Comparison of ENCODE assay signal across 22 cellular contexts in the genomic region with DNA sequence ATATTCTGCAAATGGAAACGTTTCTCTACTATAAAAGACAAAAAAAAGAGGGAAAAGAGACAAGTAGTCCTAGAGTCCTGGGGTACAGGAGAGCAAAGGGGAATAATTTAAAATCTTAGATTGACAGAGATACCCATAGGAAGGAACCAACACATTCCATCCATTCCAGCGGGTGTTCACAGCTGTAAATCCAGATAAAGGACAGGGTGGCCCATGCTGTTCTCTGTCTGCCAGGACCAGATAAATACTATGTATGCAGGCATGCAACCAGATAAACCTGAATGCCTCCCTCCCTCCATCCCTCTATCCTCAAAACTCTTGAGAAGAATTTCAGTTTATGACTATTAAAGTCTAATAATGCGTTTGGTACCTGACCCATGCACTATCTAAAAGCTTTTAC.
DNase-seq lines count a peak whose midpoint lies in the region; ATAC-seq, FAIRE-seq and TF ChIP-seq lines count a peak whose summit lies in the region.
"Had no signal": no experiment of that assay in that cellular context is flagged by ENCODE, and none has a peak within 500 bp of the region (broad histone marks: within the 10 kb centered on the region; RNA-seq: fewer than 3 reads in every experiment).

No MANE protein-coding gene starts in this region.

- H3K79me2 ChIP-seq in keratinocyte (ENCODE audit: control insufficient read depth, insufficient read depth, low read length), result peaks cover 76% of the 10 kb centered on the region

- peak overlapping the region; percentile 37 for H3K9ac ChIP-seq in HUES6 (ENCODE audit: low read length)
- no peak overlapping the region for H3K9ac ChIP-seq in keratinocyte (ENCODE audit: control insufficient read depth, extremely low read depth, insufficient read depth, low read length)

- H3K27me3 ChIP-seq in HUES6 (ENCODE audit: control insufficient read depth, insufficient read depth, low read length) (no peaks in the 10 kb centered on the region), brain microvascular endothelial cell (replicated peaks) (no peaks in the 10 kb centered on the region), keratinocyte (ENCODE audit: control insufficient read depth, extremely low read depth, insufficient read depth, low read length) (no peaks in the 10 kb centered on the region), thoracic aorta (replicated peaks; ENCODE audit: insufficient read depth) (no peaks in the 10 kb centered on the region)
- H3K27me3 ChIP-seq: colonic mucosa had no signal

- H3K4me2 ChIP-seq in keratinocyte (ENCODE audit: control insufficient read depth, extremely low read depth, insufficient read depth, low read depth, low read length), result peak overlapping the region; percentile 13

- no peak for FAIRE-seq in keratinocyte (lab: Jason Lieb, UNC)
- FAIRE-seq: frontal cortex, GM18507 had no signal

- H3K4me1 ChIP-seq in HUES6 (ENCODE audit: control insufficient read depth, insufficient read depth, low read length) (peaks cover 56% of the 10 kb centered on the region), keratinocyte (ENCODE audit: control insufficient read depth, extremely low read depth, insufficient read depth, low read length) (peaks cover 89% of the 10 kb centered on the region), thoracic aorta (ENCODE audit: control insufficient read depth in 1 of 2, low read depth in 2 of 2) (peaks cover 33 to 61% of the 10 kb centered on the region in 2 donors)
- H3K4me1 ChIP-seq: colonic mucosa, lower lobe of right lung had no signal

- in situ Hi-C loops in brain microvascular endothelial cell (cut with HindIII; ENCODE audit: low pct_ligation_motif_present, low sequenced_read_pairs), result no loop called here

- no peak for ATAC-seq in thoracic aorta (ENCODE audit: insufficient number of reproducible peaks, low FRiP score, low read depth)
- ATAC-seq in GM18868 (IDR thresholded peaks at IDR 0.05; ENCODE audit: unreplicated experiment), result no peak
- ATAC-seq: activated naive CD4-positive, alpha-beta T cell treated with anti-CD3 and anti-CD28 coated beads, Interleukin-2, amount 50 U/mL, for 72 hours; lower lobe of right lung; Right ventricle myocardium inferior; stimulated activated memory B cell treated with anti-CD40 and anti-IgM and Interleukin-4, amounts not matched to agents 10 μg/mL and 1 μg/mL and 100 μg/mL, for 72 hours; T-cell had no signal

- TF ChIP-seq CTCF in brain microvascular endothelial cell (IDR thresholded peaks at IDR 0.05; ENCODE audit: low read depth, low read length, missing control alignments) (no peak), keratinocyte (optimal IDR thresholded peaks at IDR 0.05 in 1 of 3, IDR thresholded peaks at IDR 0.05 in 1 of 3, conservative IDR thresholded peaks at IDR 0.05 in 1 of 3; ENCODE audit: extremely low read depth in 1 of 3, insufficient read depth in 2 of 3, low read length in 3 of 3) (no peak), thoracic aorta (IDR thresholded peaks at IDR 0.05) (no peak)

- H3K36me3 ChIP-seq in HUES6 (ENCODE audit: control insufficient read depth, insufficient read depth, low read length) (no peaks in the 10 kb centered on the region), brain microvascular endothelial cell (replicated peaks) (no peaks in the 10 kb centered on the region), keratinocyte (ENCODE audit: control insufficient read depth in 2 of 2, extremely low read depth in 1 of 2, insufficient read depth in 2 of 2, low read length in 2 of 2) (peaks cover 3 to 5% of the 10 kb centered on the region in 2 experiments), thoracic aorta (no peaks in the 10 kb centered on the region)
- H3K36me3 ChIP-seq: colonic mucosa, lower lobe of right lung had no signal

- H2AFZ ChIP-seq in keratinocyte (ENCODE audit: control insufficient read depth, low read length), result no peak overlapping the region

- no peaks in the 10 kb centered on the region for H3K9me1 ChIP-seq in keratinocyte (ENCODE audit: control insufficient read depth, extremely low read depth, insufficient read depth, low read length)

- no peaks in the 10 kb centered on the region for H4K20me1 ChIP-seq in keratinocyte (ENCODE audit: control insufficient read depth, extremely low read depth, insufficient read depth, low read length)

- H3K9me3 ChIP-seq in HUES6 (ENCODE audit: control insufficient read depth, insufficient read depth, low read depth, low read length) (no peaks in the 10 kb centered on the region), keratinocyte (ENCODE audit: control insufficient read depth, low read depth, low read length) (no peaks in the 10 kb centered on the region), thoracic aorta (no peaks in the 10 kb centered on the region)
- H3K9me3 ChIP-seq: colonic mucosa, lower lobe of right lung had no signal

- H3K4me3 ChIP-seq in HUES6 (ENCODE audit: low read depth, low read length), result no peak overlapping the region
- no peak overlapping the region for H3K4me3 ChIP-seq in brain microvascular endothelial cell (ENCODE audit: low read depth, low read length)
- no peak overlapping the region for H3K4me3 ChIP-seq in keratinocyte (ENCODE audit: control insufficient read depth in 2 of 3, extremely low read depth in 1 of 3, insufficient read depth in 2 of 3, low read depth in 1 of 3, low read length in 3 of 3)
- no peak overlapping the region for H3K4me3 ChIP-seq in thoracic aorta
- H3K4me3 ChIP-seq: colonic mucosa, lower lobe of right lung had no signal

- peak overlapping the region; percentile 34; the same call in 1 of the 2 replicates for H3K27ac ChIP-seq in HUES6 (ENCODE audit: low read depth, low read length)
- peak overlapping the region; percentile 25 for H3K27ac ChIP-seq in brain microvascular endothelial cell
- no peak overlapping the region for H3K27ac ChIP-seq in keratinocyte (ENCODE audit: control insufficient read depth, insufficient read depth, low read length)
- H3K27ac ChIP-seq in thoracic aorta, result peak overlapping the region; percentile 13 to 83
- H3K27ac ChIP-seq: colonic mucosa, lower lobe of right lung, VCaP had no signal

- no peak for DNase-seq in brain microvascular endothelial cell
- DNase-seq in keratinocyte (ENCODE audit: low read depth, low spot score), result no peak
- no peak for DNase-seq in thoracic aorta (ENCODE audit: low spot score)
- DNase-seq in stimulated activated CD4-positive, alpha-beta T cell treated with anti-CD3 and anti-CD28 coated beads, Interleukin-15, amount 100 ng/mL, for 24 hours, result no peak
- no peak for DNase-seq in foreskin melanocyte
- DNase-seq: activated CD4-positive, alpha-beta memory T cell treated with anti-CD3 and anti-CD28 coated beads, Interleukin-2, amount 10 ng/mL, durations not matched to agents 7 days and 5 days; activated T-cell treated with anti-CD3 and anti-CD28 coated beads, Interleukin-2, amount 50 U/mL, for 24 hours; CD8-positive, alpha-beta memory T cell; colonic mucosa; KG1; lower lobe of right lung; NCI-H2029; NCI-H524; T-cell had no signal

- dilution Hi-C loops in keratinocyte (cut with MboI; ENCODE audit: extremely low pct_ligation_motif_present, low sequenced_read_pairs), result no loop called here
